1 cellular context compared by ENCODE assay signal in the genomic region with DNA sequence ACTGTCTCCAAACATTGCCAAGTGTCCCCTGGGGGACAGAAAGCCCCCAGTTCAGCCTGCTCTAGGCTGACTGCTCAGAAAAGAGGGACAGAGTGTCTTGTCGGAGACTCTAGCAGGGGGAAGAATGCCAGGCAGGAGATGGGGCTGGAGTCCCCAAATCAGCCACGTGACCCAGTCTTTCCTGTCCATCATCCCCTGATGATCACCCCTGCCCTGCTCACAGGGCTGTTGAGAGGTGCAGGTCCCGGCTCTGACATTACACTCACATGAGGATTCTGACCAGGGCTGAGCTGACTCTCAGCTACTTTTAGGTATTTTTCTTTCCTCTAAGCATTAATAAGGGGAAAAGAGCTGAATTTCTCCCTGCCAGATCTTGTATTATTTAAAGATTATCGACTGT.
TF ChIP-seq lines count a peak whose summit lies in the region.

No MANE protein-coding gene starts in this region.

TF ChIP-seq in K562, 482 proteins besides CTCF, POLR2A, EP300 and RAD21 (continued from another document):
- TF ChIP-seq, protein P1, sequence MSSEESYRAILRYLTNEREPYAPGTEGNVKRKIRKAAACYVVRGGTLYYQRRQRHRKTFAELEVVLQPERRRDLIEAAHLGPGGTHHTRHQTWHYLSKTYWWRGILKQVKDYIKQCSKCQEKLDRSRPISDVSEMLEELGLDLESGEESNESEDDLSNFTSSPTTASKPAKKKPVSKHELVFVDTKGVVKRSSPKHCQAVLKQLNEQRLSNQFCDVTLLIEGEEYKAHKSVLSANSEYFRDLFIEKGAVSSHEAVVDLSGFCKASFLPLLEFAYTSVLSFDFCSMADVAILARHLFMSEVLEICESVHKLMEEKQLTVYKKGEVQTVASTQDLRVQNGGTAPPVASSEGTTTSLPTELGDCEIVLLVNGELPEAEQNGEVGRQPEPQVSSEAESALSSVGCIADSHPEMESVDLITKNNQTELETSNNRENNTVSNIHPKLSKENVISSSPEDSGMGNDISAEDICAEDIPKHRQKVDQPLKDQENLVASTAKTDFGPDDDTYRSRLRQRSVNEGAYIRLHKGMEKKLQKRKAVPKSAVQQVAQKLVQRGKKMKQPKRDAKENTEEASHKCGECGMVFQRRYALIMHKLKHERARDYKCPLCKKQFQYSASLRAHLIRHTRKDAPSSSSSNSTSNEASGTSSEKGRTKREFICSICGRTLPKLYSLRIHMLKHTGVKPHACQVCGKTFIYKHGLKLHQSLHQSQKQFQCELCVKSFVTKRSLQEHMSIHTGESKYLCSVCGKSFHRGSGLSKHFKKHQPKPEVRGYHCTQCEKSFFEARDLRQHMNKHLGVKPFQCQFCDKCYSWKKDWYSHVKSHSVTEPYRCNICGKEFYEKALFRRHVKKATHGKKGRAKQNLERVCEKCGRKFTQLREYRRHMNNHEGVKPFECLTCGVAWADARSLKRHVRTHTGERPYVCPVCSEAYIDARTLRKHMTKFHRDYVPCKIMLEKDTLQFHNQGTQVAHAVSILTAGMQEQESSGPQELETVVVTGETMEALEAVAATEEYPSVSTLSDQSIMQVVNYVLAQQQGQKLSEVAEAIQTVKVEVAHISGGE (CRISPR knock-in tag; IDR thresholded peaks at IDR 0.05), result peak in 1 of 3 experiments; percentile 79; a peak in 2 of 6 replicates
- TF ChIP-seq CXXC5 (CRISPR knock-in tag; IDR thresholded peaks at IDR 0.05) (no peak), ZNF124 (CRISPR knock-in tag; IDR thresholded peaks at IDR 0.05) (no peak), PPARD (CRISPR knock-in tag; IDR thresholded peaks at IDR 0.05) (no peak), SIX5 (IDR thresholded peaks at IDR 0.05; ENCODE audit: borderline replicate concordance in 1 of 2, insufficient read depth in 1 of 2, low read depth in 1 of 2, low read length in 2 of 2) (no peak), HNRNPK (IDR thresholded peaks at IDR 0.05; ENCODE audit: low read depth, low read length, poor library complexity, severe bottlenecking) (no peak), NR2C1 (IDR thresholded peaks at IDR 0.05) (no peak), NR2C1 (tag; IDR thresholded peaks at IDR 0.05) (no peak), ZNF668 (CRISPR knock-in tag; IDR thresholded peaks at IDR 0.05) (no peak)
- TF ChIP-seq, protein P2, sequence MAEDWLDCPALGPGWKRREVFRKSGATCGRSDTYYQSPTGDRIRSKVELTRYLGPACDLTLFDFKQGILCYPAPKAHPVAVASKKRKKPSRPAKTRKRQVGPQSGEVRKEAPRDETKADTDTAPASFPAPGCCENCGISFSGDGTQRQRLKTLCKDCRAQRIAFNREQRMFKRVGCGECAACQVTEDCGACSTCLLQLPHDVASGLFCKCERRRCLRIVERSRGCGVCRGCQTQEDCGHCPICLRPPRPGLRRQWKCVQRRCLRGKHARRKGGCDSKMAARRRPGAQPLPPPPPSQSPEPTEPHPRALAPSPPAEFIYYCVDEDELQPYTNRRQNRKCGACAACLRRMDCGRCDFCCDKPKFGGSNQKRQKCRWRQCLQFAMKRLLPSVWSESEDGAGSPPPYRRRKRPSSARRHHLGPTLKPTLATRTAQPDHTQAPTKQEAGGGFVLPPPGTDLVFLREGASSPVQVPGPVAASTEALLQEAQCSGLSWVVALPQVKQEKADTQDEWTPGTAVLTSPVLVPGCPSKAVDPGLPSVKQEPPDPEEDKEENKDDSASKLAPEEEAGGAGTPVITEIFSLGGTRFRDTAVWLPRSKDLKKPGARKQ (CRISPR knock-in tag; IDR thresholded peaks at IDR 0.05), result no peak
